Comparison of ENCODE assay signal across 1 cellular context in genomic region chr5:32312194-32312681, GRCh38.
TF ChIP-seq lines count a peak whose summit lies in the region.

No MANE protein-coding gene starts in this region.

TF ChIP-seq in K562, 482 proteins besides CTCF, POLR2A, EP300 and RAD21 (continued from another document):
- TF ChIP-seq ZNF583 (CRISPR knock-in tag; IDR thresholded peaks at IDR 0.05) (no peak), ZFP30 (CRISPR knock-in tag; IDR thresholded peaks at IDR 0.05; ENCODE audit: borderline replicate concordance) (no peak), FOXA1 (IDR thresholded peaks at IDR 0.05; ENCODE audit: borderline replicate concordance) (no peak), ATF6 (CRISPR knock-in tag; IDR thresholded peaks at IDR 0.05) (no peak), ZBTB1 (CRISPR knock-in tag; IDR thresholded peaks at IDR 0.05; ENCODE audit: borderline replicate concordance, low read depth) (no peak), GABPB2 (CRISPR knock-in tag; conservative IDR thresholded peaks at IDR 0.05) (no peak), ZNF445 (CRISPR knock-in tag; IDR thresholded peaks at IDR 0.05; ENCODE audit: low read depth) (no peak), HDAC2 (IDR thresholded peaks at IDR 0.05) (no peak), HMG20B (CRISPR knock-in tag; IDR thresholded peaks at IDR 0.05) (no peak), IFI16 (CRISPR knock-in tag; IDR thresholded peaks at IDR 0.05) (no peak), ZNF766 (CRISPR knock-in tag; conservative IDR thresholded peaks at IDR 0.05) (no peak), RFX1 (IDR thresholded peaks at IDR 0.05) (no peak), E2F3 (CRISPR knock-in tag; IDR thresholded peaks at IDR 0.05) (no peak), CREB5 (CRISPR knock-in tag; IDR thresholded peaks at IDR 0.05) (no peak)
